Comparison of ENCODE assay signal across 22 cellular contexts in genomic region chr11:44931466-44931865, GRCh38. TPM values are rescaled to one million over a fixed set of nuclear protein-coding genes. Genes with fewer than 3 reads are reported as not detected.
A peak's percentile ranks its signal among the peaks of the same experiment; 100 is the strongest.
DNase-seq lines count a peak whose midpoint lies in the region; ATAC-seq and TF ChIP-seq lines count a peak whose summit lies in the region.
"Had no signal": no experiment of that assay in that cellular context is flagged by ENCODE, and none has a peak within 500 bp of the region (broad histone marks: within the 10 kb centered on the region; RNA-seq: fewer than 3 reads in every experiment).

No MANE protein-coding gene starts in this region.

- H3K36me3 Mint-ChIP-seq in HFFc6 (ENCODE audit: low read depth) = no peaks in the 10 kb centered on the region
- H3K36me3 Mint-ChIP-seq in natural killer cell treated with Interleukin-12 subunit alpha and Interleukin-12 subunit beta and Interleukin-15 and Interleukin-18, amount 100 ng/mL, for 72 hours = no peaks in the 10 kb centered on the region
- peaks cover 0 to 13% (median 0%) of the 10 kb centered on the region in 5 donors for H3K36me3 Mint-ChIP-seq in naive thymus-derived CD4-positive, alpha-beta T cell

- H3K27ac Mint-ChIP-seq in HFFc6 = no peak overlapping the region
- H3K27ac Mint-ChIP-seq in natural killer cell treated with Interleukin-12 subunit alpha and Interleukin-12 subunit beta and Interleukin-15 and Interleukin-18, amount 100 ng/mL, for 72 hours = no peak overlapping the region
- H3K27ac Mint-ChIP-seq in naive thymus-derived CD4-positive, alpha-beta T cell = no peak overlapping the region

- H3K4me1 Mint-ChIP-seq in HFFc6 (ENCODE audit: low read depth) = no peaks in the 10 kb centered on the region
- no peaks in the 10 kb centered on the region for H3K4me1 Mint-ChIP-seq in natural killer cell treated with Interleukin-12 subunit alpha and Interleukin-12 subunit beta and Interleukin-15 and Interleukin-18, amount 100 ng/mL, for 72 hours (ENCODE audit: low read depth in 2 of 2)
- no peaks in the 10 kb centered on the region for H3K4me1 Mint-ChIP-seq in naive thymus-derived CD4-positive, alpha-beta T cell

- H3K9ac ChIP-seq in adipocyte (ENCODE audit: low read length) = no peak overlapping the region
- peak overlapping the region; percentile 54 for H3K9ac ChIP-seq in iPS-15b (ENCODE audit: low read depth, low read length)
- H3K9ac ChIP-seq: GM23248, SK-N-SH had no signal

- no peak overlapping the region for H3K27ac ChIP-seq in naive thymus-derived CD4-positive, alpha-beta T cell (ENCODE audit: low read depth, low read length)
- H3K27ac ChIP-seq: GM23248, HL-60 had no signal

- ATAC-seq in natural killer cell treated with Interleukin-12 subunit alpha and Interleukin-12 subunit beta and Interleukin-15 and Interleukin-18, amount 100 ng/mL, for 72 hours = no peak
- ATAC-seq in naive thymus-derived CD4-positive, alpha-beta T cell = no peak
- ATAC-seq: K562, Panc1 had no signal

- no peaks in the 10 kb centered on the region for H3K9me3 Mint-ChIP-seq in HFFc6
- H3K9me3 Mint-ChIP-seq in natural killer cell treated with Interleukin-12 subunit alpha and Interleukin-12 subunit beta and Interleukin-15 and Interleukin-18, amount 100 ng/mL, for 72 hours = no peaks in the 10 kb centered on the region
- H3K9me3 Mint-ChIP-seq in naive thymus-derived CD4-positive, alpha-beta T cell = no peaks in the 10 kb centered on the region

- H3K4me3 ChIP-seq in adipocyte (ENCODE audit: low read length) = no peak overlapping the region
- H3K4me3 ChIP-seq in iPS-15b (ENCODE audit: low read depth, low read length) = no peak overlapping the region
- H3K4me3 ChIP-seq in naive thymus-derived CD4-positive, alpha-beta T cell (ENCODE audit: low read length) = no peak overlapping the region
- H3K4me3 ChIP-seq: GM23248, K562 had no signal

- peak; percentile 70 for DNase-seq in ELF-1 (ENCODE audit: low read depth, low spot score)
- DNase-seq in HFFc6 = peak; percentile 13
- DNase-seq in adipocyte (ENCODE audit: low read depth) = peak; percentile 57
- no peak for DNase-seq in natural killer cell treated with Interleukin-12 subunit alpha and Interleukin-12 subunit beta and Interleukin-15 and Interleukin-18, amount 100 ng/mL, for 72 hours (ENCODE audit: low spot score)
- DNase-seq in naive thymus-derived CD4-positive, alpha-beta T cell = no peak
- no peak for DNase-seq in MV-4-11 (lab: John Stamatoyannopoulos, UW)
- DNase-seq in NCI-H1694 (lab: John Stamatoyannopoulos, UW) = no peak
- DNase-seq: AML-193; Calu3; CD4-positive, CD25-positive, alpha-beta regulatory T cell; DMS79 treated with DMSO at 0.1 percent for 48 hours; GM23248; NCI-H1092; NCI-H187; NCI-H2227 treated with DMSO at 0.1 percent for 48 hours; NCI-H526; Right ventricle myocardium superior; SK-N-SH had no signal

- no peak for TF ChIP-seq CTCF in HFFc6 (IDR thresholded peaks at IDR 0.05)

- intact Hi-C loops in naive thymus-derived CD4-positive, alpha-beta T cell (cut with micrococcal nuclease) = no loop called here

- H3K9me3 ChIP-seq in adipocyte (ENCODE audit: control insufficient read depth, low read length) = no peaks in the 10 kb centered on the region
- H3K9me3 ChIP-seq in iPS-15b (ENCODE audit: control insufficient read depth, insufficient read depth, low read length) = no peaks in the 10 kb centered on the region
- no peaks in the 10 kb centered on the region for H3K9me3 ChIP-seq in naive thymus-derived CD4-positive, alpha-beta T cell (ENCODE audit: control insufficient read depth in 2 of 3, low read length in 3 of 3)
- H3K9me3 ChIP-seq: SK-N-SH had no signal

- CTCF ChIA-PET in naive thymus-derived CD4-positive, alpha-beta T cell (lab: Charles Lee) = interaction anchor here (0.5 to 18.6 kb wide), 4 partner anchors 10 to 659 kb away, joined by 3 to 567 read pairs (median 4); no protein-coding TSS in a partner anchor

- peaks cover under 1% of the 10 kb centered on the region for H3K4me1 ChIP-seq in adipocyte (ENCODE audit: control insufficient read depth, insufficient read depth, low read length)
- H3K4me1 ChIP-seq in iPS-15b (ENCODE audit: control insufficient read depth, insufficient read depth, low read length) = peaks cover 8% of the 10 kb centered on the region
- H3K4me1 ChIP-seq in naive thymus-derived CD4-positive, alpha-beta T cell (ENCODE audit: control insufficient read depth in 2 of 2, insufficient read depth in 2 of 2, low read length in 2 of 2) = peaks cover 0 to 2% of the 10 kb centered on the region in 2 donors

- H3K27me3 Mint-ChIP-seq in HFFc6 (ENCODE audit: insufficient read depth) = peaks cover 35% of the 10 kb centered on the region
- H3K27me3 Mint-ChIP-seq in natural killer cell treated with Interleukin-12 subunit alpha and Interleukin-12 subunit beta and Interleukin-15 and Interleukin-18, amount 100 ng/mL, for 72 hours = peaks cover 0 to 6% of the 10 kb centered on the region in 2 donors
- no peaks in the 10 kb centered on the region for H3K27me3 Mint-ChIP-seq in naive thymus-derived CD4-positive, alpha-beta T cell
- H3K27me3 Mint-ChIP-seq: CD4-positive, CD25-positive, alpha-beta regulatory T cell had no signal

- H3K27me3 ChIP-seq in adipocyte (replicated peaks; ENCODE audit: control insufficient read depth, insufficient read depth, low read length) (no peaks in the 10 kb centered on the region), iPS-15b (ENCODE audit: control insufficient read depth, insufficient read depth, low read length) (no peaks in the 10 kb centered on the region)
- H3K27me3 ChIP-seq in naive thymus-derived CD4-positive, alpha-beta T cell (ENCODE audit: control insufficient read depth in 2 of 2, insufficient read depth in 2 of 2, low read length in 2 of 2) = no peaks in the 10 kb centered on the region

- H3K4me3 Mint-ChIP-seq in HFFc6 = no peak overlapping the region
- no peak overlapping the region for H3K4me3 Mint-ChIP-seq in natural killer cell treated with Interleukin-12 subunit alpha and Interleukin-12 subunit beta and Interleukin-15 and Interleukin-18, amount 100 ng/mL, for 72 hours
- no peak overlapping the region for H3K4me3 Mint-ChIP-seq in naive thymus-derived CD4-positive, alpha-beta T cell
- H3K4me3 Mint-ChIP-seq: CD4-positive, CD25-positive, alpha-beta regulatory T cell had no signal

- POLR2A ChIA-PET in naive thymus-derived CD4-positive, alpha-beta T cell (lab: Charles Lee) = no interaction called here

- H3K36me3 ChIP-seq in adipocyte (ENCODE audit: control insufficient read depth, insufficient read depth, low read length, severe bottlenecking) (peaks cover 29% of the 10 kb centered on the region), iPS-15b (ENCODE audit: control insufficient read depth, insufficient read depth, low read length) (peaks cover 15% of the 10 kb centered on the region)
- peaks cover 0 to 17% (median 0%) of the 10 kb centered on the region in 3 experiments for H3K36me3 ChIP-seq in naive thymus-derived CD4-positive, alpha-beta T cell (ENCODE audit: control insufficient read depth in 2 of 3, insufficient read depth in 3 of 3, low read length in 3 of 3)

RNA-seq across cellular contexts. Expression of gene TP53I11, which starts 19.2 kb away (rescaled TPM):
- 1 to 10 TPM; 1.1 to 2.9 (median 1.8) TPM for total RNA-seq in HFFc6 (2021; fragmentation: NEBNext Ultra II Directional; extraction: Animal tissue kit (Norgen Biotek cat#: 25700))
- 10 to 100 TPM in 1 of 2 donors, 1 to 10 TPM in 1; 3.2 to 12.2 TPM for total RNA-seq in natural killer cell treated with Interleukin-12 subunit alpha and Interleukin-12 subunit beta and Interleukin-15 and Interleukin-18, amount 100 ng/mL, for 72 hours
- total RNA-seq in naive thymus-derived CD4-positive, alpha-beta T cell = 1 to 10 TPM in 3 of 5 experiments, under 1 TPM in 2; 0.40 to 7.6 (median 2.0) TPM
- polyA plus RNA-seq in naive thymus-derived CD4-positive, alpha-beta T cell = 1 to 10 TPM in 1 of 2 donors, under 1 TPM in 1; 0.35 to 1.2 TPM

Comparison
In these comparisons a context has a peak if more than half of its experiments do, and no peak if none do; other contexts are left out.
1. DNase-seq: peak in ELF-1 (single experiment), HFFc6 (single experiment) and adipocyte (single experiment); none in natural killer cell treated with Interleukin-12 subunit alpha and Interleukin-12 subunit beta and Interleukin-15 and Interleukin-18, amount 100 ng/mL, for 72 hours (single experiment), naive thymus-derived CD4-positive, alpha-beta T cell (0 of 9), MV-4-11 (single experiment) and NCI-H1694 (single experiment).